Comparison of ENCODE assay signal across 8 cellular contexts in the genomic region with DNA sequence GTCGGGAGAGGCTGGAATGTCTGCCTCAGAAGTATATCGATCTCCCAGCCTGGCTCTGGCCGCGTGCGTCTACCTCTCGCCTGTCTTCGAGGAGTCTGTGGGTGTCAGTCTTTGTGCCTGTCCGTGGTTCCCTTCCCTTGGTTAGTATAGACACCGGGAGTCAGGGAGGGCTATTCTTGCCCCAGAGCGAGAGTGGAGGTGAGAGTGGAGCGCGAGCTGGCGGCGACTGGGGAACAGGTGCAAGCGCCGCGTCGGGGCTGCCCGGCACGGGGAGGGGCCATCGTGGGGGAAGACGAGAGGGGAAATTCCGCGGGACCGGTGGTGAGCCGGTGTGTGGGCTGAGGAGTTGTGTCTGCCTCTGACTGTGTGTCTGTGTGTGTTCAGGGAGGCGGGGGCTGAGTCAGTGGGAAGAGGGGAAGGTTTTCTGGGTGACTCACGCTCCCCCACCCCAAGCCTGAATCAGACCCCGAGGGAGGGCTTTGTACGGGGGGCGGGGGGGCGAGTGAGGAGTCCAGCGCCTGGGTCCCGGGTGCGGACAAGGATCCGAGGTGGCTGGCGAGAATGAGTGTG. TPM values are rescaled to one million over a fixed set of nuclear protein-coding genes. Genes with fewer than 3 reads are reported as not detected.
DNase-seq lines count a peak whose midpoint lies in the region; ATAC-seq and TF ChIP-seq lines count a peak whose summit lies in the region.

No MANE protein-coding gene starts in this region.

- H3K4me1 ChIP-seq in right lobe of liver: peaks cover 0 to 39% (median 10%) of the 10 kb centered on the region in 4 donors

- intact Hi-C loops in right lobe of liver (cut with DNase I): no loop called here

- no peaks in the 10 kb centered on the region for H3K9me3 ChIP-seq in right lobe of liver

- DNase-seq in AG09309 (ENCODE audit: low read depth): no peak
- peak; percentile 87 for DNase-seq in LHCN-M2 (ENCODE audit: low read depth)
- peak; percentile 99 for DNase-seq in activated CD4-positive, alpha-beta T cell treated with anti-CD3 and anti-CD28 coated beads for 4 hours
- DNase-seq in coronary artery (ENCODE audit: low spot score): peak; percentile 93
- DNase-seq in right lobe of liver: peak; percentile 75 to 84 (median 82)
- peak; percentile 94 to 99 for DNase-seq in stimulated activated CD4-positive, alpha-beta T cell treated with anti-CD3 and anti-CD28 coated beads, Interleukin-4, amount 100 ng/mL, for 4 hours
- DNase-seq in GM19240 (ENCODE audit: insufficient read length, low spot score): no peak

- H3K4me3 ChIP-seq in AG09309 (ENCODE audit: control insufficient read depth, low read depth, low read length) (peak overlapping the region; percentile 83), coronary artery (peak overlapping the region; percentile 76), right lobe of liver (peak overlapping the region; percentile 73 to 98 (median 81))

- H3K27ac ChIP-seq in coronary artery: peak overlapping the region; percentile 93
- peak overlapping the region; percentile 99 for H3K27ac ChIP-seq in right lobe of liver

- WGBS in right lobe of liver (ENCODE audit: insufficient coverage, low coverage, low lambda C conversion rate, missing lambda C conversion rate): 2% methylated on average over 32 of the region's 37 CpGs

- H3K36me3 ChIP-seq in right lobe of liver: peaks cover 0 to 19% (median 7%) of the 10 kb centered on the region in 4 donors

- TF ChIP-seq POLR2A in right lobe of liver (IDR thresholded peaks at IDR 0.05): peak; percentile 41

- TF ChIP-seq CTCF in AG09309 (IDR thresholded peaks at IDR 0.05; ENCODE audit: control insufficient read depth, insufficient read depth, low read depth, low read length, missing control alignments) (no peak), coronary artery (IDR thresholded peaks at IDR 0.05) (no peak), right lobe of liver (IDR thresholded peaks at IDR 0.05) (no peak)

- no peaks in the 10 kb centered on the region for H3K27me3 ChIP-seq in right lobe of liver

- ATAC-seq in GM19372 (IDR thresholded peaks at IDR 0.05; ENCODE audit: low read depth, unreplicated experiment): peak; percentile 28
- ATAC-seq in right lobe of liver: peak; percentile 1 to 17 (median 16)

RNA-seq across cellular contexts. Expression of gene KDM6B, which starts 8.4 kb away (rescaled TPM):
- total RNA-seq in LHCN-M2 (2014; rRNA removed): 1.8 and 2.1 TPM in 2 replicates
- 2.7 TPM for polyA plus RNA-seq in LHCN-M2 (2012)
- 10 to 100 TPM in 4 of 6 experiments, 1 to 10 TPM in 2; 6.1 to 12.8 (median 10.9) TPM for total RNA-seq in right lobe of liver

RNA-seq across cellular contexts. Expression of gene TMEM88, which starts 12.4 kb away (rescaled TPM):
- 1.1 TPM in 1 of 2 replicates, not detected in the other for total RNA-seq in LHCN-M2 (2014; rRNA removed)
- polyA plus RNA-seq in LHCN-M2 (2012): 0.24 TPM
- 1 to 10 TPM in 4 of 6 experiments, under 1 TPM in 2; 0.74 to 2.4 (median 1.2) TPM for total RNA-seq in right lobe of liver

RNA-seq across cellular contexts. Expression of gene NAA38, which starts 14.9 kb away (rescaled TPM):
- total RNA-seq in LHCN-M2 (2014; rRNA removed) (80.8 and 89.6 TPM in 2 replicates), right lobe of liver (10 to 100 TPM; 27.2 to 43.0 (median 30.8) TPM)
- polyA plus RNA-seq in LHCN-M2 (2012): 230 TPM

RNA-seq across cellular contexts. Expression of gene CYB5D1, which starts 15.3 kb away (rescaled TPM):
- total RNA-seq in LHCN-M2 (2014; rRNA removed) (5.6 and 7.8 TPM in 2 replicates), right lobe of liver (10 to 100 TPM in 1 of 6 experiments, 1 to 10 TPM in 5; 6.0 to 11.7 (median 7.4) TPM)
- 4.1 TPM for polyA plus RNA-seq in LHCN-M2 (2012)

RNA-seq across cellular contexts. Expression of gene CHD3, which starts 46.1 kb away (rescaled TPM):
- total RNA-seq in LHCN-M2 (2014; rRNA removed) (83.2 and 98.2 TPM in 2 replicates), right lobe of liver (1 to 10 TPM; 3.2 to 7.2 (median 5.1) TPM)
- polyA plus RNA-seq in LHCN-M2 (2012): 85.2 TPM

Comparison
In these comparisons a context has a peak if more than half of its experiments do, and no peak if none do; other contexts are left out.
1. DNase-seq: peak in LHCN-M2 (single experiment), activated CD4-positive, alpha-beta T cell treated with anti-CD3 and anti-CD28 coated beads for 4 hours (2 of 2), coronary artery (single experiment), right lobe of liver (3 of 3) and stimulated activated CD4-positive, alpha-beta T cell treated with anti-CD3 and anti-CD28 coated beads, Interleukin-4, amount 100 ng/mL, for 4 hours (2 of 2); none in AG09309 (single experiment) and GM19240 (single experiment).
2. Peak in every context shown above with its lines, with median percentiles within 50 percentile points of each other: H3K4me3 ChIP-seq.